ENCODE assay signal across 9 cellular contexts in the genomic region with DNA sequence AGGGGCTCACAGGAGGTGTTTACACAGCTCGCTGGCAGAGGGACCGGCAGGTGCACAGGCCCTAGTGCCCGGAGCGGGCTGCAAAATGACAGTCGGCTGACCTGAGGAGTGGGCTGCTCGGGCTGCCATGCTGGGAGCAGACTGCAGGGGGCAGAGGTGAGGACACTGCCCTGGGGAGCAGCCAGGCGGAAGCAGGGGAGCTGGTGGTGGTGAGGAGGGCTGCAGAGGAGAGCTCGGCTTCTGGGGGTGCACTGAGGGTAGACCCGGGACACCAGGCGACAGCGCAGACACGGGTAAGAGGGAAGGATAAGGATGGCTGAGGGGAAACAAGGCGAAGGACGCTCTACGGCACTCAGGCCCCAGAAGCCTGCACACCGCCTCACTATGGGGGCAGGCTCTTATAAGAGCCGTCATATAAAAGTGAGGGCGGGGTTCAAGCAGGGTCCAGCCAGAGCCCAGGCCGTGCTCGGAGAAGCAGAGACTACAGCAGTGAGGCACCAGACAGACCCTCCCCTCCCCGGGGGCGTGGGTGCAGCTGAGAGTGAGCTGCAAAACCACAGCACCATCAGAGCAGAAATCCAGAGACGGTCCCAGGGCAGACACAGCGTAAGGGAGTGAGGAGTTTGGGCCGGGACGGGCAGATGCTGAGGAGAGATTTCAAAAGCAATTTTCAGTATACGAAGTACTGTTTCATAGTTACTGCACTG.
DNase-seq lines count a peak whose midpoint lies in the region; ATAC-seq and TF ChIP-seq lines count a peak whose summit lies in the region.
"Had no signal": no experiment of that assay in that cellular context is flagged by ENCODE, and none has a peak within 500 bp of the region (broad histone marks: within the 10 kb centered on the region; RNA-seq: fewer than 3 reads in every experiment).

No MANE protein-coding gene starts in this region.

- H3K27ac ChIP-seq in upper lobe of left lung, result no peak overlapping the region

- no peaks in the 10 kb centered on the region for H3K36me3 ChIP-seq in Caco-2 (ENCODE audit: control insufficient read depth, insufficient read depth, low read length)
- H3K36me3 ChIP-seq in upper lobe of left lung, result peaks cover 0 to 6% (median 1%) of the 10 kb centered on the region in 4 donors
- H3K36me3 ChIP-seq: HAP-1 had no signal

- H3K27ac Mint-ChIP-seq in Caco-2 (ENCODE audit: unreplicated experiment) (no peak overlapping the region), WTC11 (peak overlapping the region; percentile 47)

- ATAC-seq in HG02885 (IDR thresholded peaks at IDR 0.05; ENCODE audit: poor library complexity, unreplicated experiment) (peak; percentile 32), WTC11 (peak; percentile 91), upper lobe of left lung (ENCODE audit: low FRiP score in 2 of 2) (no peak), HG03457 (IDR thresholded peaks at IDR 0.05; ENCODE audit: unreplicated experiment) (no peak), HG03196 (IDR thresholded peaks at IDR 0.05; ENCODE audit: unreplicated experiment) (no peak)

- H3K36me3 Mint-ChIP-seq in Caco-2 (ENCODE audit: insufficient read depth, unreplicated experiment), result peaks cover 7% of the 10 kb centered on the region
- H3K36me3 Mint-ChIP-seq in WTC11, result peaks cover 13% of the 10 kb centered on the region

- H3K4me3 Mint-ChIP-seq in Caco-2 (ENCODE audit: unreplicated experiment), result no peak overlapping the region
- H3K4me3 Mint-ChIP-seq in WTC11, result no peak overlapping the region

- H3K4me1 Mint-ChIP-seq in Caco-2 (ENCODE audit: low read depth, unreplicated experiment), result no peaks in the 10 kb centered on the region
- H3K4me1 Mint-ChIP-seq in WTC11, result peaks cover 43% of the 10 kb centered on the region

- TF ChIP-seq POLR2A in upper lobe of left lung (IDR thresholded peaks at IDR 0.05), result no peak

- no TSS peak for BruUV-seq in Caco-2 (replicated peaks; lab: Mats Ljungman, UMichigan)

- intact Hi-C loops in Caco-2 (cut with micrococcal nuclease; ENCODE audit: unreplicated experiment), result no loop called here

- H3K4me3 ChIP-seq in Caco-2 (ENCODE audit: low read depth, low read length) (no peak overlapping the region), upper lobe of left lung (no peak overlapping the region)
- H3K4me3 ChIP-seq: HAP-1 had no signal

- POLR2A ChIA-PET in Caco-2 (lab: Charles Lee) (no interaction called here), WTC11 (lab: Charles Lee) (interaction anchor here (0.7 to 1.0 kb wide), 2 partner anchors 62 to 63 kb away, joined by 3 read pairs; a partner anchor contains a TSS)

- H3K4me1 ChIP-seq in Caco-2 (no peaks in the 10 kb centered on the region), upper lobe of left lung (peaks cover 27 to 42% (median 30%) of the 10 kb centered on the region in 4 donors)
- H3K4me1 ChIP-seq: HAP-1 had no signal

- WGBS in upper lobe of left lung, 2 donors, result 82 to 83% methylated on average over 27 of the region's 27 CpGs

- DNase-seq in Caco-2, result peak in 1 of 2 experiments; percentile 27
- peak; percentile 83 for DNase-seq in WTC11 (ENCODE audit: low spot score)
- DNase-seq in germinal center (ENCODE audit: low spot score), result peak; percentile 56
- DNase-seq in upper lobe of left lung, result peak in 1 of 2 donors; percentile 65
- no peak for DNase-seq in RKO (ENCODE audit: low spot score)

- CTCF ChIA-PET in Caco-2 (lab: Charles Lee) (interaction anchor here (0.9 kb wide), 1 partner anchor 62 kb away, joined by 3 read pairs; a partner anchor contains a TSS), WTC11 (lab: Charles Lee) (interaction anchor here (0.6 to 4.5 kb wide), 37 partner anchors 10 to 981 kb away, joined by 3 to 97 read pairs (median 6); a partner anchor contains a TSS)

- no peaks in the 10 kb centered on the region for H3K9me3 ChIP-seq in Caco-2
- H3K9me3 ChIP-seq in upper lobe of left lung, result no peaks in the 10 kb centered on the region
- H3K9me3 ChIP-seq: HAP-1 had no signal

- TF ChIP-seq CTCF in Caco-2 (IDR thresholded peaks at IDR 0.05; ENCODE audit: insufficient read depth in 1 of 2, low read depth in 1 of 2, low read length in 1 of 2, severe bottlenecking in 1 of 2, unreplicated experiment in 1 of 2) (peak; percentile 12 to 41), WTC11 (IDR thresholded peaks at IDR 0.05) (peak; percentile 76), upper lobe of left lung (IDR thresholded peaks at IDR 0.05) (peak in 5 of 6 experiments; percentile 23 to 43 (median 38))

- no peak for TF ChIP-seq EP300 in upper lobe of left lung (IDR thresholded peaks at IDR 0.05)

- no peaks in the 10 kb centered on the region for H3K9me3 Mint-ChIP-seq in Caco-2 (ENCODE audit: unreplicated experiment)
- no peaks in the 10 kb centered on the region for H3K9me3 Mint-ChIP-seq in WTC11

- no peaks in the 10 kb centered on the region for H3K27me3 ChIP-seq in Caco-2 (replicated peaks; ENCODE audit: control insufficient read depth, insufficient read depth, low read length)
- H3K27me3 ChIP-seq in upper lobe of left lung, result no peaks in the 10 kb centered on the region

- H3K27me3 Mint-ChIP-seq in Caco-2 (ENCODE audit: insufficient read depth, unreplicated experiment) (no peaks in the 10 kb centered on the region), WTC11 (ENCODE audit: low read depth) (no peaks in the 10 kb centered on the region)

TF ChIP-seq in WTC11, 78 proteins besides CTCF, POLR2A, EP300 and RAD21:
- no peak for TF ChIP-seq ZNF396 (CRISPR knock-in tag; IDR thresholded peaks at IDR 0.05; ENCODE audit: borderline replicate concordance)
- TF ChIP-seq, protein P1, sequence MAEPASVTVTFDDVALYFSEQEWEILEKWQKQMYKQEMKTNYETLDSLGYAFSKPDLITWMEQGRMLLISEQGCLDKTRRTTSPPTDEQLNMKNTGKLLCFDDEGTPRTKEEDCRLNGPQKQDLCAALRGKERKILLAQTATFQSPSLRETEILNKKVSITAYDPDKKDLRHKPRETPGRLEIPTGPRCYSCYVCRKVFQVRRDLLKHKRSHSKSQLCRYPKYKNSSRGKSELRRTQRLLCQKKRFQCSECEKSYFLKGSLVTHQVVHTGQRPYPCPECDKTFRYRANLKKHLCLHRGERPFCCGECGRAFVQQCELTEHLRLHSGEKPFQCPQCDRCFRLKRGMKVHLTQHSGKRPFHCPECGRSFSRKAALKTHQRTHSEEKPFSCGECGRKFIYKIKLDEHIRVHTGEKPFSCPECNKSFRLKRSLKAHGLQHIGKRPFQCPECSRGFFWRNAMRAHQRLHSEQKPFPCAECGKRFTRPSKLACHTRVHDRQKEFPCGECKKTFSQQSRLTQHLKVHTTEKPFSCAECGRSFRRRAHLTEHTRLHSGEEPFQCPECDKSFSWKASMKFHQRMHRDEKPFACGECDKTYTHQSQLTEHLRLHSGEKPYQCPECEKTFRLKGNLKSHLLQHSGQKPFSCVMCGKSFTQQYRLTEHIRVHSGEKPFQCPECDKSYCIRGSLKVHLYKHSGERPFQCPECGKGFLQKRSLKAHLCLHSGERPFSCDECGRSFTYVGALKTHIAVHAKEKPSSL (CRISPR knock-in tag; conservative IDR thresholded peaks at IDR 0.05), result no peak
- TF ChIP-seq, protein P2, sequence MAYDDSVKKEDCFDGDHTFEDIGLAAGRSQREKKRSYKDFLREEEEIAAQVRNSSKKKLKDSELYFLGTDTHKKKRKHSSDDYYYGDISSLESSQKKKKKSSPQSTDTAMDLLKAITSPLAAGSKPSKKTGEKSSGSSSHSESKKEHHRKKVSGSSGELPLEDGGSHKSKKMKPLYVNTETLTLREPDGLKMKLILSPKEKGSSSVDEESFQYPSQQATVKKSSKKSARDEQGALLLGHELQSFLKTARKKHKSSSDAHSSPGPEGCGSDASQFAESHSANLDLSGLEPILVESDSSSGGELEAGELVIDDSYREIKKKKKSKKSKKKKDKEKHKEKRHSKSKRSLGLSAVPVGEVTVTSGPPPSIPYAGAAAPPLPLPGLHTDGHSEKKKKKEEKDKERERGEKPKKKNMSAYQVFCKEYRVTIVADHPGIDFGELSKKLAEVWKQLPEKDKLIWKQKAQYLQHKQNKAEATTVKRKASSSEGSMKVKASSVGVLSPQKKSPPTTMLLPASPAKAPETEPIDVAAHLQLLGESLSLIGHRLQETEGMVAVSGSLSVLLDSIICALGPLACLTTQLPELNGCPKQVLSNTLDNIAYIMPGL (CRISPR knock-in tag; IDR thresholded peaks at IDR 0.05), result 0 out of 2 replicates have a peak, but pooled peaks have one; percentile 25
- TF ChIP-seq, protein P3, sequence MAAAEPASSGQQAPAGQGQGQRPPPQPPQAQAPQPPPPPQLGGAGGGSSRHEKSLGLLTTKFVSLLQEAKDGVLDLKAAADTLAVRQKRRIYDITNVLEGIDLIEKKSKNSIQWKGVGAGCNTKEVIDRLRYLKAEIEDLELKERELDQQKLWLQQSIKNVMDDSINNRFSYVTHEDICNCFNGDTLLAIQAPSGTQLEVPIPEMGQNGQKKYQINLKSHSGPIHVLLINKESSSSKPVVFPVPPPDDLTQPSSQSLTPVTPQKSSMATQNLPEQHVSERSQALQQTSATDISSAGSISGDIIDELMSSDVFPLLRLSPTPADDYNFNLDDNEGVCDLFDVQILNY (CRISPR knock-in tag; IDR thresholded peaks at IDR 0.05), result no peak

Comparison
In these comparisons a context has a peak if more than half of its experiments do, and no peak if none do; other contexts are left out.
1. ATAC-seq: peak in HG02885 (single experiment) and WTC11 (single experiment); none in upper lobe of left lung (0 of 2), HG03457 (single experiment) and HG03196 (single experiment).
2. Peak in every context shown above with its lines, with median percentiles within 50 percentile points of each other: CTCF ChIP-seq.